ENCODE assay signal across 19 cellular contexts in genomic region chr13:30156826-30157615, GRCh38.
DNase-seq lines count a peak whose midpoint lies in the region; ATAC-seq and TF ChIP-seq lines count a peak whose summit lies in the region.
"Had no signal": no experiment of that assay in that cellular context is flagged by ENCODE, and none has a peak within 500 bp of the region (broad histone marks: within the 10 kb centered on the region; RNA-seq: fewer than 3 reads in every experiment).

No MANE protein-coding gene starts in this region.

- H3K4me3 Mint-ChIP-seq in activated T-helper 17 cell treated with anti-CD3 and anti-CD28 coated beads, Interleukin-2, amount 50 U/mL, for 72 hours = peak overlapping the region; percentile 19
- no peak overlapping the region for H3K4me3 Mint-ChIP-seq in MCF 10A (ENCODE audit: unreplicated experiment)

- peaks cover 0 to 4% (median 0%) of the 10 kb centered on the region in 9 donors for H3K4me1 ChIP-seq in heart right ventricle
- H3K4me1 ChIP-seq: upper lobe of right lung had no signal

- ATAC-seq in heart right ventricle (no peak), HG02763 (IDR thresholded peaks at IDR 0.05; ENCODE audit: unreplicated experiment) (peak; percentile 9)
- ATAC-seq in activated T-helper 17 cell treated with anti-CD3 and anti-CD28 coated beads, Interleukin-2, amount 50 U/mL, for 72 hours (replicated peaks) = no peak
- ATAC-seq: activated naive CD4-positive, alpha-beta T cell treated with anti-CD3 and anti-CD28 coated beads, Interleukin-2, amount 50 U/mL, for 72 hours; left cardiac atrium; Panc1; upper lobe of right lung had no signal

- H3K9me3 ChIP-seq in heart right ventricle = no peaks in the 10 kb centered on the region
- H3K9me3 ChIP-seq: upper lobe of right lung had no signal

- H3K27ac Mint-ChIP-seq in activated T-helper 17 cell treated with anti-CD3 and anti-CD28 coated beads, Interleukin-2, amount 50 U/mL, for 72 hours = peak overlapping the region; percentile 72
- no peak overlapping the region for H3K27ac Mint-ChIP-seq in MCF 10A (ENCODE audit: low read depth, unreplicated experiment)

- no TSS peak for BruUV-seq in MCF 10A (replicated peaks; lab: Mats Ljungman, UMichigan)

- TF ChIP-seq CTCF in heart right ventricle (IDR thresholded peaks at IDR 0.05) = no peak
- no peak for TF ChIP-seq CTCF in MCF 10A (IDR thresholded peaks at IDR 0.05; ENCODE audit: unreplicated experiment)

- peaks cover 31% of the 10 kb centered on the region for H3K4me1 Mint-ChIP-seq in activated T-helper 17 cell treated with anti-CD3 and anti-CD28 coated beads, Interleukin-2, amount 50 U/mL, for 72 hours
- H3K4me1 Mint-ChIP-seq in MCF 10A (ENCODE audit: insufficient read depth, unreplicated experiment) = peaks cover 11% of the 10 kb centered on the region

- DNase-seq in cardiac septum (ENCODE audit: low spot score) (peak; percentile 73), heart right ventricle (no peak), MCF 10A (ENCODE audit: unreplicated experiment) (no peak), NCI-H446 (lab: John Stamatoyannopoulos, UW) (no peak), DMS79 (lab: John Stamatoyannopoulos, UW) (no peak)
- DNase-seq in stimulated activated CD4-positive, alpha-beta T cell treated with anti-CD3 and anti-CD28 coated beads, Interleukin-4, amount 100 ng/mL, for 4 hours = no peak
- DNase-seq: Calu3; hypothalamus; left cardiac atrium; MV-4-11; NCI-H2107; stimulated activated naive CD4-positive, alpha-beta T cell; upper lobe of right lung had no signal

- no peaks in the 10 kb centered on the region for H3K27me3 Mint-ChIP-seq in activated T-helper 17 cell treated with anti-CD3 and anti-CD28 coated beads, Interleukin-2, amount 50 U/mL, for 72 hours
- H3K27me3 Mint-ChIP-seq in MCF 10A (ENCODE audit: insufficient read depth, unreplicated experiment) = no peaks in the 10 kb centered on the region

- intact Hi-C loops in cardiac septum (cut with DNase I) (no loop called here), heart right ventricle (cut with DNase I) (loop anchor here in 1 of 10 donors (10.0 kb wide), 1 partner anchor 78 kb away; no protein-coding TSS in a partner anchor), MCF 10A (cut with micrococcal nuclease) (no loop called here)

- POLR2A ChIA-PET in MCF 10A (lab: Yijun Ruan, JAX) = interaction anchor here (0.6 to 1.7 kb wide), 2 partner anchors 15 to 708 kb away, joined by 4 read pairs; no protein-coding TSS in a partner anchor

- H3K27me3 ChIP-seq in heart right ventricle = peaks cover 0 to 13% (median 0%) of the 10 kb centered on the region in 7 donors
- H3K27me3 ChIP-seq: upper lobe of right lung had no signal

- CTCF ChIA-PET in MCF 10A (lab: Yijun Ruan, JAX) = interaction anchor here (0.8 to 4.5 kb wide), 10 partner anchors 10 to 649 kb away, joined by 3 to 97 read pairs (median 4); no protein-coding TSS in a partner anchor

- H3K4me3 ChIP-seq in heart right ventricle = no peak overlapping the region
- H3K4me3 ChIP-seq: skin epidermis, upper lobe of right lung had no signal

- H3K36me3 Mint-ChIP-seq in activated T-helper 17 cell treated with anti-CD3 and anti-CD28 coated beads, Interleukin-2, amount 50 U/mL, for 72 hours (ENCODE audit: low read depth) = no peaks in the 10 kb centered on the region
- H3K36me3 Mint-ChIP-seq in MCF 10A (ENCODE audit: insufficient read depth, unreplicated experiment) = peaks cover 4% of the 10 kb centered on the region
- H3K36me3 Mint-ChIP-seq: activated naive CD4-positive, alpha-beta T cell treated with anti-CD3 and anti-CD28 coated beads, Interleukin-2, amount 50 U/mL, for 72 hours had no signal

- H3K27ac ChIP-seq in heart right ventricle = peak overlapping the region in 1 of 10 donors; percentile 18
- H3K27ac ChIP-seq: upper lobe of right lung, VCaP had no signal

- WGBS in heart right ventricle, 2 donors = 84 to 87% methylated on average over 17 of the region's 17 CpGs

- H3K36me3 ChIP-seq in heart right ventricle = no peaks in the 10 kb centered on the region
- H3K36me3 ChIP-seq: upper lobe of right lung had no signal

- H3K9me3 Mint-ChIP-seq in activated T-helper 17 cell treated with anti-CD3 and anti-CD28 coated beads, Interleukin-2, amount 50 U/mL, for 72 hours = no peaks in the 10 kb centered on the region
- no peaks in the 10 kb centered on the region for H3K9me3 Mint-ChIP-seq in MCF 10A (ENCODE audit: unreplicated experiment)
- H3K9me3 Mint-ChIP-seq: activated naive CD4-positive, alpha-beta T cell treated with anti-CD3 and anti-CD28 coated beads, Interleukin-2, amount 50 U/mL, for 72 hours had no signal
